In genomic region chr6:68122032-68122431, GRCh38 we compare ENCODE assay signal across 26 cellular contexts.
"Had no signal": no experiment of that assay in that cellular context is flagged by ENCODE, and none has a peak within 500 bp of the region (broad histone marks: within the 10 kb centered on the region; RNA-seq: fewer than 3 reads in every experiment).

No MANE protein-coding gene starts in this region.

- H3K9me3 ChIP-seq: gastrocnemius medialis had no signal

- H3K27me3 Mint-ChIP-seq: dendritic cell treated with granulocyte-macrophage colony-stimulating factor and Interleukin-4, amounts not matched to agents 40 ng/mL and 50 ng/mL, for 4 days; effector memory CD8-positive, alpha-beta T cell; naive thymus-derived CD4-positive, alpha-beta T cell had no signal

- H3K27me3 ChIP-seq: esophagus squamous epithelium, gastrocnemius medialis, heart right ventricle, left lung had no signal

- H3K4me3 Mint-ChIP-seq: dendritic cell treated with granulocyte-macrophage colony-stimulating factor and Interleukin-4, amounts not matched to agents 40 ng/mL and 50 ng/mL, for 4 days; effector memory CD8-positive, alpha-beta T cell; endodermal cell; naive thymus-derived CD4-positive, alpha-beta T cell had no signal

- DNase-seq: cortex of kidney; effector CD8-positive, alpha-beta T cell; effector memory CD8-positive, alpha-beta T cell; endodermal cell; erythroblast; esophagus squamous epithelium; foreskin fibroblast; foreskin melanocyte; gastrocnemius medialis; glutamatergic neuron; head of caudate nucleus; heart right ventricle; hippocampal formation; left cardiac atrium; left lung; left ventricle myocardium superior; lower lobe of right lung; mesenchymal stem cell; midbrain; naive thymus-derived CD4-positive, alpha-beta T cell had no signal

- FAIRE-seq: endometrium, islet of Langerhans, keratinocyte had no signal

- H3K36me3 ChIP-seq: esophagus squamous epithelium, gastrocnemius medialis, heart right ventricle, left lung, lower lobe of right lung had no signal

- H3K4me3 ChIP-seq: esophagus squamous epithelium, gastrocnemius medialis, heart right ventricle, left lung, lower lobe of right lung had no signal

- H3K27ac Mint-ChIP-seq: dendritic cell treated with granulocyte-macrophage colony-stimulating factor and Interleukin-4, amounts not matched to agents 40 ng/mL and 50 ng/mL, for 4 days; effector memory CD8-positive, alpha-beta T cell; endodermal cell; naive thymus-derived CD4-positive, alpha-beta T cell had no signal

- H3K4me1 Mint-ChIP-seq: endodermal cell; naive thymus-derived CD4-positive, alpha-beta T cell had no signal

- ATAC-seq: effector memory CD8-positive, alpha-beta T cell; esophagus mucosa; gastrocnemius medialis; heart right ventricle; left cardiac atrium; left lung; left ventricle myocardium superior; lower lobe of right lung; naive thymus-derived CD4-positive, alpha-beta T cell had no signal

- H3K27ac ChIP-seq: epithelial cell of prostate, esophagus squamous epithelium, gastrocnemius medialis, heart right ventricle, left lung, lower lobe of right lung had no signal

- H3K4me1 ChIP-seq: esophagus squamous epithelium, gastrocnemius medialis, heart right ventricle, left lung, lower lobe of right lung had no signal
